In genomic region chr6:77040566-77041195, GRCh38 we compare ENCODE assay signal across 15 cellular contexts.
DNase-seq lines count a peak whose midpoint lies in the region; ATAC-seq and TF ChIP-seq lines count a peak whose summit lies in the region.
"Had no signal": no experiment of that assay in that cellular context is flagged by ENCODE, and none has a peak within 500 bp of the region (broad histone marks: within the 10 kb centered on the region; RNA-seq: fewer than 3 reads in every experiment).

No MANE protein-coding gene starts in this region.

- WGBS in IMR-90 (ENCODE audit: extremely low coverage in 2 of 2, insufficient read length in 1 of 2), 2 experiments: no CpG with 5 or more reads among the region's 3 CpGs

- no peak overlapping the region for H3K9ac ChIP-seq in IMR-90 (ENCODE audit: low read depth, low read length)

- no peak overlapping the region for H3K4me3 ChIP-seq in AG10803 (ENCODE audit: low read length)
- H3K4me3 ChIP-seq in IMR-90 (ENCODE audit: insufficient read depth, low read depth, low read length): no peak overlapping the region
- H3K4me3 ChIP-seq in astrocyte of the spinal cord (ENCODE audit: low read depth, low read length): no peak overlapping the region
- H3K4me3 ChIP-seq: K562, SJCRH30 had no signal

- intact Hi-C loops in IMR-90 (cut with micrococcal nuclease): no loop called here
- intact Hi-C loops in head of caudate nucleus (cut with DNase I): no loop called here

- TF ChIP-seq CTCF in AG10803 (conservative IDR thresholded peaks at IDR 0.05; ENCODE audit: low read length): no peak
- no peak for TF ChIP-seq CTCF in IMR-90 (conservative IDR thresholded peaks at IDR 0.05; ENCODE audit: low read depth, low read length)
- no peak for TF ChIP-seq CTCF in astrocyte of the spinal cord (IDR thresholded peaks at IDR 0.05; ENCODE audit: low read depth, low read length)
- no peak for TF ChIP-seq CTCF in foreskin keratinocyte (conservative IDR thresholded peaks at IDR 0.05)

- no TSS peak for BruUV-seq in IMR-90 (replicated peaks; lab: Mats Ljungman, UMichigan)

- H3K27me3 ChIP-seq in IMR-90 (ENCODE audit: control insufficient read depth, insufficient read depth, low read length) (no peaks in the 10 kb centered on the region), foreskin keratinocyte (no peaks in the 10 kb centered on the region)
- H3K27me3 ChIP-seq: SJCRH30 had no signal

- no peaks in the 10 kb centered on the region for H3K36me3 ChIP-seq in IMR-90 (ENCODE audit: control insufficient read depth, insufficient read depth, low read length)
- H3K36me3 ChIP-seq: SJCRH30 had no signal

- H3K18ac ChIP-seq in IMR-90 (ENCODE audit: low read depth, low read length): no peak overlapping the region

- H3K9me1 ChIP-seq in IMR-90 (ENCODE audit: insufficient read depth, low read length): 0 out of 2 replicates have a peak, but pooled peaks cover 2% of the 10 kb centered on the region

- H3K4ac ChIP-seq in IMR-90 (ENCODE audit: low read depth, low read length): no peak overlapping the region

- H3K4me2 ChIP-seq in IMR-90 (ENCODE audit: low read depth, low read length): no peak overlapping the region

- in situ Hi-C loops in IMR-90 (cut with MboI; ENCODE audit: low sequenced_read_pairs) (no loop called here), astrocyte of the spinal cord (cut with HindIII; ENCODE audit: low sequenced_read_pairs) (no loop called here)

- peak; percentile 21 for DNase-seq in AG10803 (ENCODE audit: low read depth)
- peak; percentile 15 for DNase-seq in IMR-90
- peak; percentile 56 for DNase-seq in astrocyte of the spinal cord (ENCODE audit: low read depth, low spot score)
- peak in 1 of 2 donors; percentile 15 for DNase-seq in foreskin keratinocyte
- DNase-seq in anterior cingulate cortex (lab: John Stamatoyannopoulos, UW): no peak
- no peak for DNase-seq in NCI-H1092 treated with DMSO at 0.1 percent for 48 hours (lab: John Stamatoyannopoulos, UW)
- no peak for DNase-seq in head of caudate nucleus
- no peak for DNase-seq in effector CD4-positive, alpha-beta T cell
- DNase-seq: COR-L47, NCI-H1105, NCI-H187, NCI-H446 treated with DMSO at 0.1 percent for 48 hours, SJCRH30 had no signal

- no peak overlapping the region for H4K8ac ChIP-seq in IMR-90 (ENCODE audit: low read depth in 2 of 2, low read length in 2 of 2)

- H3K79me1 ChIP-seq in IMR-90 (ENCODE audit: low read depth in 1 of 2, low read length in 2 of 2): no peaks in the 10 kb centered on the region

- no peak overlapping the region for H2BK120ac ChIP-seq in IMR-90 (ENCODE audit: low read depth, low read length)

- H2BK20ac ChIP-seq in IMR-90 (ENCODE audit: low read depth, low read length): no peak overlapping the region

- H3K4me1 ChIP-seq in IMR-90 (ENCODE audit: control insufficient read depth, insufficient read depth, low read length) (peaks cover 6% of the 10 kb centered on the region), foreskin keratinocyte (no peaks in the 10 kb centered on the region)

- H2AFZ ChIP-seq in IMR-90 (replicated peaks; ENCODE audit: low read length, poor library complexity): no peak overlapping the region

- no peak overlapping the region for H2AK9ac ChIP-seq in IMR-90 (replicated peaks; ENCODE audit: low read depth, low read length, poor library complexity)

- no peak for TF ChIP-seq POLR2A in IMR-90 (IDR thresholded peaks at IDR 0.05; ENCODE audit: low read depth, low read length)

- no peak overlapping the region for H4K91ac ChIP-seq in IMR-90 (ENCODE audit: insufficient read depth, low read depth, low read length)

- no peak overlapping the region for H3K56ac ChIP-seq in IMR-90 (ENCODE audit: extremely low read depth, insufficient read depth, low read length)

- POLR2A ChIA-PET in IMR-90 (lab: Charles Lee; ENCODE audit: unreplicated experiment): no interaction called here

- no peak for TF ChIP-seq RAD21 in IMR-90 (IDR thresholded peaks at IDR 0.05; ENCODE audit: low read length)

- ATAC-seq in IMR-90 (ENCODE audit: low read depth) (no peak), foreskin keratinocyte (peak; percentile 56)
- ATAC-seq: HCT116, K562 had no signal

- H3K9me3 ChIP-seq in IMR-90 (ENCODE audit: control insufficient read depth, insufficient read depth, low read length): peaks cover 3% of the 10 kb centered on the region
- H3K9me3 ChIP-seq: SJCRH30 had no signal

- dilution Hi-C loops in IMR-90 (cut with HindIII; ENCODE audit: low sequenced_read_pairs, unreplicated experiment): no loop called here

- CTCF ChIA-PET in IMR-90 (lab: Yijun Ruan, JAX): no interaction called here

- no peak overlapping the region for H3K23ac ChIP-seq in IMR-90 (ENCODE audit: low read depth, low read length)

- no peak overlapping the region for H2BK15ac ChIP-seq in IMR-90 (ENCODE audit: low read depth, low read length)

- H3K27ac ChIP-seq in IMR-90 (ENCODE audit: insufficient read depth, low read length): no peak overlapping the region
- no peak overlapping the region for H3K27ac ChIP-seq in foreskin keratinocyte
- H3K27ac ChIP-seq: SJCRH30 had no signal

- H4K5ac ChIP-seq in IMR-90 (ENCODE audit: low read depth, low read length): no peak overlapping the region

- H4K20me1 ChIP-seq in IMR-90 (ENCODE audit: insufficient read depth, low read length): no peaks in the 10 kb centered on the region

- no peak overlapping the region for H2AK5ac ChIP-seq in IMR-90 (ENCODE audit: low read depth, low read length)

- no peak overlapping the region for H3K14ac ChIP-seq in IMR-90 (replicated peaks; ENCODE audit: low read depth, low read length)

- H2BK5ac ChIP-seq in IMR-90 (ENCODE audit: low read depth, low read length, poor library complexity, severe bottlenecking): no peak overlapping the region

TF ChIP-seq in IMR-90, 13 proteins besides CTCF, POLR2A, EP300 and RAD21:
- TF ChIP-seq MAZ (IDR thresholded peaks at IDR 0.05; ENCODE audit: borderline replicate concordance, low read depth, low read length) (no peak), ELK1 (IDR thresholded peaks at IDR 0.05; ENCODE audit: borderline replicate concordance, low read depth, low read length) (no peak), RFX5 (IDR thresholded peaks at IDR 0.05; ENCODE audit: low read depth, low read length) (no peak), USF2 (IDR thresholded peaks at IDR 0.05; ENCODE audit: low read depth, low read length) (no peak), SMC3 (IDR thresholded peaks at IDR 0.05; ENCODE audit: low read depth, low read length) (no peak), CEBPB (IDR thresholded peaks at IDR 0.05; ENCODE audit: low read depth, low read length) (no peak), MAFK (IDR thresholded peaks at IDR 0.05; ENCODE audit: low read depth, low read length) (no peak), RCOR1 (IDR thresholded peaks at IDR 0.05; ENCODE audit: insufficient replicate concordance, low read length) (no peak), MXI1 (IDR thresholded peaks at IDR 0.05; ENCODE audit: borderline replicate concordance, low read depth, low read length) (no peak), CHD1 (IDR thresholded peaks at IDR 0.05; ENCODE audit: low read depth, low read length) (no peak), BHLHE40 (IDR thresholded peaks at IDR 0.05; ENCODE audit: low read depth, low read length) (no peak)

Comparison
In these comparisons a context has a peak if more than half of its experiments do, and no peak if none do; other contexts are left out.
1. DNase-seq: peak in AG10803 (single experiment), IMR-90 (single experiment) and astrocyte of the spinal cord (single experiment); none in anterior cingulate cortex (0 of 58), NCI-H1092 treated with DMSO at 0.1 percent for 48 hours (single experiment), head of caudate nucleus (0 of 42) and effector CD4-positive, alpha-beta T cell (single experiment).